ENCODE assay signal across 13 cellular contexts in the genomic region with DNA sequence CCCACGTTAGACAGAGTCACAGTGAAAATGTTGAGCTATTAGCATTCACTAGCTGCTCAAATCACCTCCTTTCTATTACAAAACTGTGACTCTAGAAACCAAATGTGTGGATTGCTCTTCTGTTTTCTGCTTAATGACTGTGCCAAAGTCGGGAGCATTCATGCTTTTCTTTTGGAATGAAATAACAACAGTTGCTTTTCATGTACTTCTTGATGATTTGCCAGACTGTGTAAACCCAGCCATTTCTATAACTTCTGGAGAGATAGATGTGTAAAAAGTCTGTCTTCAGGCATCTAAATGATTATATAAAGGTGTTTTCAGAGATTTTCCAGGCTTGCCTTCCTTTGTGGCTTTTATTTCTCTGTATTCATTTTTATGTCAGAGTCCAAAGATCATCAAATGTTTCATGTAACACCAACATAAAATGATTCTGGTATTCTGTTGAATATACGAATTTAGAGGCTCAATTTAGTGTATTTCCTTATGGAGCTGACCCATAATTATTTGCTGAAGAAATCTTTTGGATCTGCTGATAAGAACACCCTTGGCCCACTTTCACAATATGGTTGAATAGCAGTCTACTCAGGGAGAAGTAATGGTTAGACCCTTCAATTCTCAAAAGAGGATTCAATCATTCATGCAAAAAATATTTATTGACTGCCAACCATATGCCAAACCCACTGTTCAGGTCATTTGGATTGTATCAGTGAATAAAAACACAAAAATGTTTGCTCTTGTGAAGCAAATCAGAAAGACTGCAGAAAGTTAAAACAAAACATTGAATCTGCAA.
DNase-seq lines count a peak whose midpoint lies in the region; ATAC-seq and TF ChIP-seq lines count a peak whose summit lies in the region.
"Had no signal": no experiment of that assay in that cellular context is flagged by ENCODE, and none has a peak within 500 bp of the region (broad histone marks: within the 10 kb centered on the region; RNA-seq: fewer than 3 reads in every experiment).

No MANE protein-coding gene starts in this region.

- H3K27me3 ChIP-seq in GM23338 (ENCODE audit: insufficient read depth) (no peaks in the 10 kb centered on the region), osteoblast (ENCODE audit: insufficient read depth, low read length) (no peaks in the 10 kb centered on the region), mesendoderm (ENCODE audit: insufficient read depth, low read length, poor library complexity) (no peaks in the 10 kb centered on the region)
- H3K27me3 ChIP-seq: MG63 had no signal

- no peaks in the 10 kb centered on the region for H3K79me1 ChIP-seq in mesendoderm (ENCODE audit: low read length)

- peaks cover 5% of the 10 kb centered on the region; the same call in 1 of the 2 replicates for H3K9me2 ChIP-seq in GM23338 (ENCODE audit: insufficient read depth)

- no peak for ATAC-seq in GM23338

- TF ChIP-seq CTCF in GM23338 (conservative IDR thresholded peaks at IDR 0.05; ENCODE audit: low read depth in 2 of 2): no peak
- TF ChIP-seq CTCF in osteoblast (IDR thresholded peaks at IDR 0.05; ENCODE audit: extremely low read depth, low read depth, low read length): no peak

- no peak for DNase-seq in GM23338 (ENCODE audit: low spot score)
- peak; percentile 85 for DNase-seq in NCI-H2171 treated with DMSO at 0.1 percent for 48 hours (lab: John Stamatoyannopoulos, UW)
- peak; percentile 49 to 76 for DNase-seq in cerebellar nuclear complex (lab: John Stamatoyannopoulos, UW)
- peak; percentile 9 for DNase-seq in osteoblast (ENCODE audit: insufficient read length, low spot score, missing footprints)
- no peak for DNase-seq in mesendoderm
- no peak for DNase-seq in activated CD4-positive, alpha-beta T cell treated with anti-CD3 and anti-CD28 coated beads, Interleukin-2, amount 10 ng/mL, durations not matched to agents 24 days and 14 days
- no peak for DNase-seq in T-helper 2 cell treated with Interferon-gamma antibody and Interleukin-4, amounts not matched to agents 5 μg/mL and 100 μg/mL, for 36 hours (ENCODE audit: low spot score)
- DNase-seq in RPMI8226: no peak
- DNase-seq: MG63, NCI-H1092 treated with DMSO at 0.1 percent for 48 hours, NCI-H748 treated with DMSO at 0.1 percent for 48 hours, T-helper 1 cell had no signal

- no peak overlapping the region for H3K27ac Mint-ChIP-seq in GM23338
- H3K27ac Mint-ChIP-seq in activated CD4-positive, alpha-beta T cell treated with anti-CD3 and anti-CD28 coated beads, Interleukin-2, amount 10 ng/mL, durations not matched to agents 24 days and 14 days: no peak overlapping the region
- no peak overlapping the region for H3K27ac Mint-ChIP-seq in T-helper 2 cell treated with Interferon-gamma antibody and Interleukin-4, amounts not matched to agents 5 μg/mL and 100 μg/mL, for 36 hours
- H3K27ac Mint-ChIP-seq: CD14-positive monocyte had no signal

- peaks cover 2% of the 10 kb centered on the region for H3K9me3 ChIP-seq in osteoblast (ENCODE audit: low read depth, low read length)
- H3K9me3 ChIP-seq: MG63 had no signal

- no peak overlapping the region for H4K8ac ChIP-seq in mesendoderm (ENCODE audit: low read depth, low read length)

- no peak overlapping the region for H3K4ac ChIP-seq in mesendoderm (ENCODE audit: low read depth, low read length)

- H2AFZ ChIP-seq in GM23338 (peak overlapping the region; percentile 4; the same call in 1 of the 2 replicates), osteoblast (ENCODE audit: low read length) (no peak overlapping the region)

- H3K79me2 ChIP-seq in GM23338 (replicated peaks; ENCODE audit: insufficient read depth) (no peaks in the 10 kb centered on the region), osteoblast (ENCODE audit: insufficient read depth, low read length) (no peaks in the 10 kb centered on the region), mesendoderm (ENCODE audit: control insufficient read depth, insufficient read depth, low read length) (no peaks in the 10 kb centered on the region)

- intact Hi-C loops in activated CD4-positive, alpha-beta T cell treated with anti-CD3 and anti-CD28 coated beads, Interleukin-2, amount 10 ng/mL, durations not matched to agents 24 days and 14 days (cut with micrococcal nuclease): no loop called here

- H3K36me3 ChIP-seq in GM23338 (ENCODE audit: insufficient read depth) (no peaks in the 10 kb centered on the region), osteoblast (ENCODE audit: insufficient read depth, low read length) (no peaks in the 10 kb centered on the region), mesendoderm (ENCODE audit: control insufficient read depth, insufficient read depth, low read length) (no peaks in the 10 kb centered on the region)
- H3K36me3 ChIP-seq: MG63 had no signal

- H4K20me1 ChIP-seq in GM23338 (replicated peaks; ENCODE audit: insufficient read depth): no peaks in the 10 kb centered on the region
- H4K20me1 ChIP-seq in osteoblast (ENCODE audit: insufficient read depth, low read length): no peaks in the 10 kb centered on the region

- no peaks in the 10 kb centered on the region for H3K27me3 Mint-ChIP-seq in GM23338 (ENCODE audit: insufficient read depth, low read depth, poor library complexity)
- H3K27me3 Mint-ChIP-seq in activated CD4-positive, alpha-beta T cell treated with anti-CD3 and anti-CD28 coated beads, Interleukin-2, amount 10 ng/mL, durations not matched to agents 24 days and 14 days: no peaks in the 10 kb centered on the region
- no peaks in the 10 kb centered on the region for H3K27me3 Mint-ChIP-seq in T-helper 2 cell treated with Interferon-gamma antibody and Interleukin-4, amounts not matched to agents 5 μg/mL and 100 μg/mL, for 36 hours (ENCODE audit: low read depth)

- peaks cover 8% of the 10 kb centered on the region; the same call in 2 of the 3 replicates for H3K36me3 Mint-ChIP-seq in GM23338 (ENCODE audit: low read depth)
- no peaks in the 10 kb centered on the region for H3K36me3 Mint-ChIP-seq in activated CD4-positive, alpha-beta T cell treated with anti-CD3 and anti-CD28 coated beads, Interleukin-2, amount 10 ng/mL, durations not matched to agents 24 days and 14 days (ENCODE audit: low read depth)
- no peaks in the 10 kb centered on the region for H3K36me3 Mint-ChIP-seq in T-helper 2 cell treated with Interferon-gamma antibody and Interleukin-4, amounts not matched to agents 5 μg/mL and 100 μg/mL, for 36 hours (ENCODE audit: low read depth)
- H3K36me3 Mint-ChIP-seq: CD14-positive monocyte had no signal

- H3K4me2 ChIP-seq in GM23338: no peak overlapping the region
- no peak overlapping the region for H3K4me2 ChIP-seq in osteoblast (ENCODE audit: insufficient read depth, low read length)
- H3K4me2 ChIP-seq in mesendoderm (ENCODE audit: low read length): no peak overlapping the region

- peaks cover 8% of the 10 kb centered on the region for H3K4me1 Mint-ChIP-seq in GM23338
- H3K4me1 Mint-ChIP-seq in activated CD4-positive, alpha-beta T cell treated with anti-CD3 and anti-CD28 coated beads, Interleukin-2, amount 10 ng/mL, durations not matched to agents 24 days and 14 days: no peaks in the 10 kb centered on the region
- H3K4me1 Mint-ChIP-seq in T-helper 2 cell treated with Interferon-gamma antibody and Interleukin-4, amounts not matched to agents 5 μg/mL and 100 μg/mL, for 36 hours (ENCODE audit: low read depth): no peaks in the 10 kb centered on the region
- H3K4me1 Mint-ChIP-seq: CD14-positive monocyte had no signal

- H3K18ac ChIP-seq in mesendoderm (ENCODE audit: low read length): no peak overlapping the region

- H3K4me3 ChIP-seq in GM23338: no peak overlapping the region
- H3K4me3 ChIP-seq in osteoblast (ENCODE audit: insufficient read depth, low read length): no peak overlapping the region
- H3K4me3 ChIP-seq in mesendoderm (ENCODE audit: low read length): no peak overlapping the region
- H3K4me3 ChIP-seq: MG63 had no signal

- WGBS in mesendoderm (ENCODE audit: extremely low coverage, insufficient coverage, low lambda C conversion rate): no CpG with 5 or more reads among the region's 3 CpGs

- H2AK5ac ChIP-seq in mesendoderm (ENCODE audit: low read length): no peak overlapping the region

- peaks cover 4% of the 10 kb centered on the region; the same call in 1 of the 2 replicates for H3K4me1 ChIP-seq in GM23338 (ENCODE audit: insufficient read depth)
- no peaks in the 10 kb centered on the region for H3K4me1 ChIP-seq in osteoblast (ENCODE audit: insufficient read depth, low read length)
- H3K4me1 ChIP-seq in mesendoderm (ENCODE audit: control insufficient read depth, low read depth, low read length): no peaks in the 10 kb centered on the region

- no peak overlapping the region for H2BK15ac ChIP-seq in mesendoderm (replicated peaks; ENCODE audit: low read depth)

- H3K56ac ChIP-seq in mesendoderm (ENCODE audit: low read length): no peak overlapping the region

- H3K4me3 Mint-ChIP-seq in GM23338: no peak overlapping the region
- H3K4me3 Mint-ChIP-seq in activated CD4-positive, alpha-beta T cell treated with anti-CD3 and anti-CD28 coated beads, Interleukin-2, amount 10 ng/mL, durations not matched to agents 24 days and 14 days: no peak overlapping the region
- H3K4me3 Mint-ChIP-seq in T-helper 2 cell treated with Interferon-gamma antibody and Interleukin-4, amounts not matched to agents 5 μg/mL and 100 μg/mL, for 36 hours: no peak overlapping the region
- H3K4me3 Mint-ChIP-seq: CD14-positive monocyte had no signal

- H3F3A ChIP-seq in GM23338 (replicated peaks; ENCODE audit: low read depth): no peaks in the 10 kb centered on the region

- no peak overlapping the region for H2BK5ac ChIP-seq in mesendoderm (ENCODE audit: low read length)

- H2BK120ac ChIP-seq in mesendoderm (ENCODE audit: low read depth, low read length): no peak overlapping the region

- no peak overlapping the region for H4K5ac ChIP-seq in mesendoderm (ENCODE audit: low read length)

- H3K23ac ChIP-seq in mesendoderm (ENCODE audit: low read length): no peak overlapping the region

- H3K9me3 Mint-ChIP-seq in GM23338: peaks cover 8% of the 10 kb centered on the region; the same call in 2 of the 3 replicates
- peaks cover 3% of the 10 kb centered on the region for H3K9me3 Mint-ChIP-seq in activated CD4-positive, alpha-beta T cell treated with anti-CD3 and anti-CD28 coated beads, Interleukin-2, amount 10 ng/mL, durations not matched to agents 24 days and 14 days
- peaks cover 49% of the 10 kb centered on the region for H3K9me3 Mint-ChIP-seq in T-helper 2 cell treated with Interferon-gamma antibody and Interleukin-4, amounts not matched to agents 5 μg/mL and 100 μg/mL, for 36 hours

- H3K27ac ChIP-seq in GM23338 (ENCODE audit: low read depth) (no peak overlapping the region), osteoblast (ENCODE audit: low read depth, low read length) (no peak overlapping the region), mesendoderm (ENCODE audit: low read depth, low read length) (no peak overlapping the region)

- no peak overlapping the region for H3K9ac ChIP-seq in mesendoderm (ENCODE audit: low read length)

TF ChIP-seq in GM23338, 12 proteins besides CTCF, POLR2A, EP300 and RAD21 (continues in another document):
- TF ChIP-seq JUNB (IDR thresholded peaks at IDR 0.05; ENCODE audit: unreplicated experiment) (no peak), ZNF331 (CRISPR knock-in tag; IDR thresholded peaks at IDR 0.05; ENCODE audit: low read depth) (no peak)

Comparison
In these comparisons a context has a peak if more than half of its experiments do, and no peak if none do; other contexts are left out.
1. DNase-seq: peak in NCI-H2171 treated with DMSO at 0.1 percent for 48 hours (single experiment), cerebellar nuclear complex (2 of 2) and osteoblast (single experiment); none in GM23338 (single experiment), mesendoderm (single experiment), activated CD4-positive, alpha-beta T cell treated with anti-CD3 and anti-CD28 coated beads, Interleukin-2, amount 10 ng/mL, durations not matched to agents 24 days and 14 days (single experiment), T-helper 2 cell treated with Interferon-gamma antibody and Interleukin-4, amounts not matched to agents 5 μg/mL and 100 μg/mL, for 36 hours (single experiment) and RPMI8226 (single experiment).